ENCODE assay signal across 1 cellular context in the genomic region with DNA sequence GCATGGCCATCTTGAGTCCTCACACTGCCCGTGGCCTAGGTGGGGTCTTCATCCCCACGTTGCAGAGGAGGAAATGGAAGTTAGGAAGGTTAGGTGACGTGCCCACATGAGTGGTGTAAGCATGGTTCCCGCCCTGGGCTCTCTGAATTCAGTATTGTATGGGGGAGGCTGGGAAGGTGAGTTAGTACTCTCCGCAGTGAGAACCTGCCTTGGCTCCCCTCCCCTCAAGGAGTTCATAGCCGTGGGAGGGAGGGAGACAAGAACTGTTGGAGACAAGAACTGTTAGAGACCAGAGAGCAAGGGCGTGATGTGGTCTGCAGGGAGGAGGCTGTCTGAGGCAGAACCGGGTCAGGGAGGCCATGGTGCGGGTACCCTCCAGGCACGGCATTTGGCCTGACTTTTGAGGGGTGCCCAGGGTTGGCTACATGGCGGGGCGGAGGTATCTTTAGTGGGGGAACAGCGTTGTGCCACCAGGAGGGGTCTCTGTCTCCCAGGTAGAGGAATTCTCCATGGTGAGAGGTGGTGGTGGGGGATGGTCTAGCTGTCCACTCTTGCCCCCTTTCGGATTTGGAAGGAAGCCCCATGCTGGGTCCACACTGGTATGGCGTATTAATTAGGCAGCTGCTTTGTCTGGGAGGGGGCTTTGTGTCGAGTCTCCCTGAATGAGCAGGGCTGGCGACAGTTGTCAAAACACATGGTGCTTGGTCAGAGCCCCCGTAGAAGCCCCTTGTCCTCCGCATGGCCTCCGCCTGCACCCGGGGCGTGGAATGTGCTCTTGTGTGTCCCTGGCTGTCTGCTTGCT.
TF ChIP-seq lines count a peak whose summit lies in the region.

No MANE protein-coding gene starts in this region.

TF ChIP-seq in K562, 482 proteins besides CTCF, POLR2A, EP300 and RAD21:
- TF ChIP-seq NCOA6 (IDR thresholded peaks at IDR 0.05) (no peak), POLR2G (IDR thresholded peaks at IDR 0.05; ENCODE audit: low read depth, low read length) (0 out of 2 replicates have a peak, but pooled peaks have one; percentile 34)
